In the genomic region with DNA sequence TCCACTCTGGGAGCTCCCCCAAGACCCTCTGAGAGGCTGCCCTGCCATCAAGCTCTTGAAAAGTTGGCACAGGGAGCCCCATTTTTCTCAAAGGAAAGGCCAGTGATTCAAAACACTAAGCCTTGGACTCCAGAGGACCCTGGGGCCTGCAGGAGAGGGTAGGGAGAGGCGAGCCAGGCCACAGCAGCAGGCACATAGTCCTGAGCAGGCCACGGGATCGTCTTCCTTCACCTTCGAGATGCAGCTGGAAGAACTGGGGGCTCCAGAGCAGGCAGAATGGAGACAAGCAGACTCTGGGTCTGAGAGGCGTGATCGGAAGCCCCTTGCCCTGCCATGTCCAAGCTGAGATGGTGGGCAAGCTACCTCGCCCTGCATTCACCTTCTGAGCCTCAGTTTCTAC, we compare ENCODE assay signal across 19 cellular contexts. TPM values are rescaled to one million over a fixed set of nuclear protein-coding genes. Genes with fewer than 3 reads are reported as not detected.
A peak's percentile ranks its signal among the peaks of the same experiment; 100 is the strongest.
DNase-seq lines count a peak whose midpoint lies in the region; ATAC-seq, FAIRE-seq and TF ChIP-seq lines count a peak whose summit lies in the region.
"Had no signal": no experiment of that assay in that cellular context is flagged by ENCODE, and none has a peak within 500 bp of the region (broad histone marks: within the 10 kb centered on the region; RNA-seq: fewer than 3 reads in every experiment).

No MANE protein-coding gene starts in this region.

- no peak overlapping the region for H3K14ac ChIP-seq in trophoblast cell (ENCODE audit: low read length)

- no peak overlapping the region for H2BK120ac ChIP-seq in trophoblast cell (ENCODE audit: insufficient read depth, low read length, poor library complexity)

- no peaks in the 10 kb centered on the region for H3K9me3 ChIP-seq in A549
- H3K9me3 ChIP-seq in OCI-LY3 (ENCODE audit: insufficient read depth, low read length): no peaks in the 10 kb centered on the region
- H3K9me3 ChIP-seq in trophoblast cell (ENCODE audit: insufficient read depth, low read depth, low read length): no peaks in the 10 kb centered on the region
- no peaks in the 10 kb centered on the region for H3K9me3 ChIP-seq in ovary
- H3K9me3 ChIP-seq: Peyer's patch had no signal

- no peak overlapping the region for H3K9ac ChIP-seq in OCI-LY3 (ENCODE audit: low read length)
- no peak overlapping the region for H3K9ac ChIP-seq in trophoblast cell (ENCODE audit: low read length)
- H3K9ac ChIP-seq: GM23248 had no signal

- H3K4me1 ChIP-seq in A549 (peaks cover 91% of the 10 kb centered on the region), OCI-LY3 (ENCODE audit: low read length) (peaks cover 16% of the 10 kb centered on the region), trophoblast cell (ENCODE audit: control insufficient read depth in 1 of 2, insufficient read depth in 2 of 2, low read length in 2 of 2) (peaks cover 17 to 20% of the 10 kb centered on the region in 2 experiments), ovary (ENCODE audit: insufficient read depth) (peaks cover 36% of the 10 kb centered on the region)

- POLR2A ChIA-PET in A549 (lab: Yijun Ruan, JAX): interaction anchor here (0.6 kb wide), 1 partner anchor 110 kb away, joined by 3 read pairs; no protein-coding TSS in a partner anchor

- DNase-seq in A549 (ENCODE audit: low read depth in 1 of 2, low spot score in 1 of 2) (no peak), trophoblast cell (no peak), NCI-H748 (lab: John Stamatoyannopoulos, UW; ENCODE audit: unreplicated experiment) (no peak), mesenteric fat pad (ENCODE audit: low spot score) (no peak), ovary (no peak)
- DNase-seq: 8988T; CD4-positive, alpha-beta T cell; DND-41; GM23248; NCI-H1694 treated with DMSO at 0.1 percent for 48 hours; NCI-H748 treated with DMSO at 0.1 percent for 48 hours; Peyer's patch; SHP77 had no signal

- TF ChIP-seq CTCF in A549 (IDR thresholded peaks at IDR 0.05): no peak
- TF ChIP-seq CTCF in OCI-LY3 (IDR thresholded peaks at IDR 0.05; ENCODE audit: low read depth, low read length): no peak
- no peak for TF ChIP-seq CTCF in ovary (IDR thresholded peaks at IDR 0.05)

- ATAC-seq in A549: no peak
- no peak for ATAC-seq in GM21529 (IDR thresholded peaks at IDR 0.05; ENCODE audit: unreplicated experiment)
- ATAC-seq: HCT116 had no signal

- no peaks in the 10 kb centered on the region for H4K20me1 ChIP-seq in OCI-LY3 (ENCODE audit: insufficient read depth, low read length)

- H3K27ac ChIP-seq in A549: peak overlapping the region; percentile 1 to 99; a peak in 4 of 6 replicates
- H3K27ac ChIP-seq in OCI-LY3 (ENCODE audit: low read length): 0 out of 2 replicates have a peak overlapping the region, but pooled peaks have one; percentile 11
- no peak overlapping the region for H3K27ac ChIP-seq in trophoblast cell (ENCODE audit: low read depth, low read length)
- no peak overlapping the region for H3K27ac ChIP-seq in ovary
- H3K27ac ChIP-seq: GM23248 had no signal

- H3K27me3 ChIP-seq in OCI-LY3 (ENCODE audit: low read depth, low read length): no peaks in the 10 kb centered on the region
- no peaks in the 10 kb centered on the region for H3K27me3 ChIP-seq in trophoblast cell (ENCODE audit: insufficient read depth, low read length)
- no peaks in the 10 kb centered on the region for H3K27me3 ChIP-seq in ovary
- H3K27me3 ChIP-seq: Peyer's patch had no signal

- no peak overlapping the region for H3K23ac ChIP-seq in trophoblast cell (ENCODE audit: low read length)

- H3K27ac Mint-ChIP-seq in dendritic cell treated with granulocyte-macrophage colony-stimulating factor and Interleukin-4, amounts not matched to agents 40 ng/mL and 50 ng/mL, for 4 days: peak overlapping the region; percentile 70
- H3K27ac Mint-ChIP-seq: CD4-positive, alpha-beta T cell had no signal

- H3K9me3 Mint-ChIP-seq in dendritic cell treated with granulocyte-macrophage colony-stimulating factor and Interleukin-4, amounts not matched to agents 40 ng/mL and 50 ng/mL, for 4 days: no peaks in the 10 kb centered on the region
- H3K9me3 Mint-ChIP-seq: CD4-positive, alpha-beta T cell had no signal

- H3K36me3 ChIP-seq in OCI-LY3 (replicated peaks; ENCODE audit: low read depth, low read length) (no peaks in the 10 kb centered on the region), trophoblast cell (ENCODE audit: control insufficient read depth in 1 of 2, insufficient read depth in 2 of 2, low read length in 2 of 2) (peaks cover 42 to 47% of the 10 kb centered on the region in 2 experiments), ovary (no peaks in the 10 kb centered on the region)
- H3K36me3 ChIP-seq: Peyer's patch had no signal

- TF ChIP-seq POLR2A in A549 (IDR thresholded peaks at IDR 0.05; ENCODE audit: low read length) (no peak), ovary (IDR thresholded peaks at IDR 0.05) (no peak)

- no peak overlapping the region for H3K4me2 ChIP-seq in A549
- peak overlapping the region; percentile 58 for H3K4me2 ChIP-seq in OCI-LY3 (ENCODE audit: low read length)
- no peak overlapping the region for H3K4me2 ChIP-seq in trophoblast cell (ENCODE audit: low read length)

- peak overlapping the region; percentile 5 for H3K4ac ChIP-seq in trophoblast cell (ENCODE audit: low read depth, low read length)

- peaks cover 27% of the 10 kb centered on the region for H3K36me3 Mint-ChIP-seq in dendritic cell treated with granulocyte-macrophage colony-stimulating factor and Interleukin-4, amounts not matched to agents 40 ng/mL and 50 ng/mL, for 4 days (ENCODE audit: low read depth)

- H3K4me3 Mint-ChIP-seq in dendritic cell treated with granulocyte-macrophage colony-stimulating factor and Interleukin-4, amounts not matched to agents 40 ng/mL and 50 ng/mL, for 4 days: no peak overlapping the region
- H3K4me3 Mint-ChIP-seq: CD4-positive, alpha-beta T cell had no signal

- H3K27me3 Mint-ChIP-seq in dendritic cell treated with granulocyte-macrophage colony-stimulating factor and Interleukin-4, amounts not matched to agents 40 ng/mL and 50 ng/mL, for 4 days: no peaks in the 10 kb centered on the region

- CTCF ChIA-PET in A549 (lab: Yijun Ruan, JAX): interaction anchor here (0.9 to 1.4 kb wide), 4 partner anchors 43 to 218 kb away, joined by 3 read pairs; no protein-coding TSS in a partner anchor

- no peak overlapping the region for H2BK12ac ChIP-seq in trophoblast cell (ENCODE audit: low read length)

- no peak overlapping the region for H3K18ac ChIP-seq in trophoblast cell (ENCODE audit: low read length)

- H3K4me3 ChIP-seq in A549 (no peak overlapping the region), OCI-LY3 (ENCODE audit: low read length) (peak overlapping the region; percentile 31; the same call in 1 of the 2 replicates), trophoblast cell (ENCODE audit: low read depth, low read length) (no peak overlapping the region), ovary (no peak overlapping the region)
- H3K4me3 ChIP-seq: GM23248, Peyer's patch had no signal

- TF ChIP-seq RAD21 in A549 (conservative IDR thresholded peaks at IDR 0.05 in 1 of 2, IDR thresholded peaks at IDR 0.05 in 1 of 2): no peak

- no peak overlapping the region for H2AFZ ChIP-seq in OCI-LY3 (ENCODE audit: low read depth, low read length)
- no peak overlapping the region for H2AFZ ChIP-seq in trophoblast cell (ENCODE audit: insufficient read depth, low read length, poor library complexity)
- H2AFZ ChIP-seq: GM23248 had no signal

- TF ChIP-seq EP300 in A549 (IDR thresholded peaks at IDR 0.05) (no peak), ovary (IDR thresholded peaks at IDR 0.05) (no peak)

- H2BK5ac ChIP-seq in trophoblast cell (ENCODE audit: low read depth, low read length, poor library complexity): no peak overlapping the region

- H3K79me1 ChIP-seq in trophoblast cell (ENCODE audit: low read length): peaks cover 16% of the 10 kb centered on the region

- no peak overlapping the region for H2AK5ac ChIP-seq in trophoblast cell (ENCODE audit: low read length)

- WGBS in A549 (ENCODE audit: missing lambda C conversion rate): 89% methylated on average over 7 of the region's 7 CpGs
- WGBS in trophoblast cell (ENCODE audit: extremely low coverage, insufficient coverage, insufficient read length): no CpG with 5 or more reads among the region's 7 CpGs
- WGBS in ovary, 3 donors: 85 to 91% (median 88%) methylated on average over 7 of the region's 7 CpGs

- H3K79me2 ChIP-seq in OCI-LY3 (ENCODE audit: low read length): no peaks in the 10 kb centered on the region
- peaks cover 26% of the 10 kb centered on the region for H3K79me2 ChIP-seq in trophoblast cell (ENCODE audit: control insufficient read depth, insufficient read depth, low read length, poor library complexity)

- no peak overlapping the region for H4K12ac ChIP-seq in trophoblast cell (ENCODE audit: low read depth, low read length)

- FAIRE-seq in A549 (lab: Jason Lieb, UNC): no peak
- FAIRE-seq: GM19239, HTR-8/SVneo had no signal

- H3K4me1 Mint-ChIP-seq in dendritic cell treated with granulocyte-macrophage colony-stimulating factor and Interleukin-4, amounts not matched to agents 40 ng/mL and 50 ng/mL, for 4 days (ENCODE audit: low read depth): peaks cover 69% of the 10 kb centered on the region

- intact Hi-C loops in dendritic cell treated with granulocyte-macrophage colony-stimulating factor and Interleukin-4, amounts not matched to agents 40 ng/mL and 50 ng/mL, for 4 days (cut with micrococcal nuclease): no loop called here
- intact Hi-C loops in ovary (cut with DNase I): no loop called here

- H4K8ac ChIP-seq in trophoblast cell (ENCODE audit: low read depth, low read length): no peak overlapping the region

- H4K91ac ChIP-seq in trophoblast cell (ENCODE audit: low read depth, low read length): no peak overlapping the region

TF ChIP-seq in A549, 52 proteins besides CTCF, POLR2A, EP300 and RAD21 (continues in another document):
- no peak for TF ChIP-seq TFCP2L1 (CRISPR knock-in tag; IDR thresholded peaks at IDR 0.05)
- TF ChIP-seq RNF2 (IDR thresholded peaks at IDR 0.05; ENCODE audit: borderline replicate concordance, low read depth): no peak

RNA-seq across cellular contexts. Expression of a gene that starts 13.9 kb away (rescaled TPM):
- polyA plus RNA-seq in A549 (2011; rRNA removed): 134 and 137 TPM in 2 replicates
- 80.9 and 113 TPM in 2 replicates for polyA plus RNA-seq in A549 (2012; cell fraction: cytosol; rRNA removed)
- 217 and 283 TPM in 2 replicates for polyA plus RNA-seq in A549 (2012; cell fraction: nucleus; rRNA removed)
- polyA plus RNA-seq in A549 (2017; fragmentation: RNase III; extraction: RNeasy Plus Mini Kit Qiagen cat#74134 plus additional on column Dnase treatment): 107 to 122 TPM (median 107 TPM) in 3 replicates
- 438 and 510 TPM in 2 replicates for polyA minus RNA-seq in A549 (2011; rRNA and poly(A)+ RNA removed)
- polyA plus RNA-seq in trophoblast cell (2013): 85.9 and 86.5 TPM in 2 replicates
- total RNA-seq in mesenteric fat pad: 152 TPM
- 100 to 1,000 TPM in 3 of 7 donors, 10 to 100 TPM in 4; 46.1 to 137 (median 96.3) TPM for total RNA-seq in ovary
- 10 to 100 TPM; 36.6 to 91.3 TPM for polyA plus RNA-seq in ovary

Comparison
In these comparisons a context has a peak if more than half of its experiments do, and no peak if none do; other contexts are left out.
1. H3K27ac ChIP-seq: peak in A549 (2 of 2) and OCI-LY3 (single experiment); none in trophoblast cell (single experiment) and ovary (0 of 2).